Comparison of ENCODE assay signal across 2 cellular contexts in genomic region chr7:105877736-105878135, GRCh38.
TF ChIP-seq lines count a peak whose summit lies in the region.

No MANE protein-coding gene starts in this region.

TF ChIP-seq in H1, 55 proteins besides CTCF, POLR2A, EP300 and RAD21 (continued from another document):
- TF ChIP-seq NANOG (IDR thresholded peaks at IDR 0.05; ENCODE audit: insufficient read depth, low read depth, low read length, poor library complexity, severe bottlenecking) (no peak), CHD1 (IDR thresholded peaks at IDR 0.05; ENCODE audit: low read depth, low read length) (no peak), SIRT6 (IDR thresholded peaks at IDR 0.05; ENCODE audit: low read length) (no peak), BACH1 (IDR thresholded peaks at IDR 0.05; ENCODE audit: low read length) (no peak), TBP (IDR thresholded peaks at IDR 0.05; ENCODE audit: low read depth, low read length) (no peak), KDM5A (IDR thresholded peaks at IDR 0.05; ENCODE audit: low read length) (no peak), CEBPB (IDR thresholded peaks at IDR 0.05; ENCODE audit: low read depth, low read length) (no peak), YY1 (IDR thresholded peaks at IDR 0.05; ENCODE audit: low read depth, low read length) (no peak), POU5F1 (IDR thresholded peaks at IDR 0.05; ENCODE audit: low read depth, low read length) (no peak), GABPA (IDR thresholded peaks at IDR 0.05; ENCODE audit: borderline replicate concordance, insufficient read depth, low read length) (no peak), TAF7 (optimal IDR thresholded peaks at IDR 0.05; ENCODE audit: borderline replicate concordance, low read depth, low read length) (no peak), MAFK (IDR thresholded peaks at IDR 0.05; ENCODE audit: low read depth, low read length) (no peak), CBX5 (IDR thresholded peaks at IDR 0.05; ENCODE audit: low read depth, low read length) (no peak)

TF ChIP-seq in neural cell, 6 proteins besides CTCF, POLR2A, EP300 and RAD21 (continued from another document):
- TF ChIP-seq, protein P1, sequence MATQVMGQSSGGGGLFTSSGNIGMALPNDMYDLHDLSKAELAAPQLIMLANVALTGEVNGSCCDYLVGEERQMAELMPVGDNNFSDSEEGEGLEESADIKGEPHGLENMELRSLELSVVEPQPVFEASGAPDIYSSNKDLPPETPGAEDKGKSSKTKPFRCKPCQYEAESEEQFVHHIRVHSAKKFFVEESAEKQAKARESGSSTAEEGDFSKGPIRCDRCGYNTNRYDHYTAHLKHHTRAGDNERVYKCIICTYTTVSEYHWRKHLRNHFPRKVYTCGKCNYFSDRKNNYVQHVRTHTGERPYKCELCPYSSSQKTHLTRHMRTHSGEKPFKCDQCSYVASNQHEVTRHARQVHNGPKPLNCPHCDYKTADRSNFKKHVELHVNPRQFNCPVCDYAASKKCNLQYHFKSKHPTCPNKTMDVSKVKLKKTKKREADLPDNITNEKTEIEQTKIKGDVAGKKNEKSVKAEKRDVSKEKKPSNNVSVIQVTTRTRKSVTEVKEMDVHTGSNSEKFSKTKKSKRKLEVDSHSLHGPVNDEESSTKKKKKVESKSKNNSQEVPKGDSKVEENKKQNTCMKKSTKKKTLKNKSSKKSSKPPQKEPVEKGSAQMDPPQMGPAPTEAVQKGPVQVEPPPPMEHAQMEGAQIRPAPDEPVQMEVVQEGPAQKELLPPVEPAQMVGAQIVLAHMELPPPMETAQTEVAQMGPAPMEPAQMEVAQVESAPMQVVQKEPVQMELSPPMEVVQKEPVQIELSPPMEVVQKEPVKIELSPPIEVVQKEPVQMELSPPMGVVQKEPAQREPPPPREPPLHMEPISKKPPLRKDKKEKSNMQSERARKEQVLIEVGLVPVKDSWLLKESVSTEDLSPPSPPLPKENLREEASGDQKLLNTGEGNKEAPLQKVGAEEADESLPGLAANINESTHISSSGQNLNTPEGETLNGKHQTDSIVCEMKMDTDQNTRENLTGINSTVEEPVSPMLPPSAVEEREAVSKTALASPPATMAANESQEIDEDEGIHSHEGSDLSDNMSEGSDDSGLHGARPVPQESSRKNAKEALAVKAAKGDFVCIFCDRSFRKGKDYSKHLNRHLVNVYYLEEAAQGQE (IDR thresholded peaks at IDR 0.05; ENCODE audit: borderline replicate concordance), result no peak
- no peak for TF ChIP-seq TAF1 (IDR thresholded peaks at IDR 0.05; ENCODE audit: low read depth)
